In the genomic region with DNA sequence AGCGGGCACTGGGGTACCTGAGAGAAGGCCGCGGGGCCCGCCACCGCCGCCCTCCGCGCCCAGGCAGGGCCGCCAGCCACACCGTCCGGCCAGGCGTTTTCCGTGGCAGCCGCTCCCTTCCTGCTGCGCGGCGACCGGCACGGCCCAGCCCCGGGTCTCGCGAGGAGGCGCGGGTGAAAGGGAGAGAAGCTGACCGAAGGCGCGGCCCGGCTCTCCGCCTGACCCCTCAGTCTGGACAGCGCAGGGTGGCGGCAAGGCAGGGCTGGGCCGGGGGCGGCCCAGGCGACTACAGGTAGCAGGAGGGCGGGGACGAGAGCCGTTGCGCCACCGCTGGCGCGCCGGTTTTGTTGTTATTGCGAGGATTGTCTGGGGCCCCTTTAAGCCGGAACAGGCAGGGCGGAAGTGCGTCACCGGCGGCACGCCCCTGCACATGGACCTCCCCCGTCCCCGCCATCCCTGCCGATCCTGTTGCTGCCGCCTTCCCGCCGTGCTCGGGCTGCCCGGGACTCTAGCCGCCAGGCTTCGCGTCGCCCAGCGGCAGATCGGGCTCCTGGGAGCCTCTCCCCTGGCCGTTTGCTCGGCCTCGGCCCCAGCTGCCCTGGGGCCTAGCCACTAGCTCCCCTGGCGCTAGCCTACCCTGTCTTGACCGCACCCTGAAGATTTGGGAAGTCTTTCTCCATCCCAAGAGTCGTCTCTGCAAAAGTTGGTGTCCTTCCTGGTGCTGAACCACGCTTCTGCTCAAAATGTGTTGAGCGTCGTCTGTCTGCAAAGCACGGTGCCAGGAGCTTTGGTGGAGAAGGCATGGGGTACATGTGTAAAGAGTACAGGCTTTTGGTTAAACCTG, we compare ENCODE assay signal across 8 cellular contexts. TPM values are rescaled to one million over a fixed set of nuclear protein-coding genes. Genes with fewer than 3 reads are reported as not detected.
DNase-seq lines count a peak whose midpoint lies in the region; ATAC-seq and TF ChIP-seq lines count a peak whose summit lies in the region.

A gene with protein sequence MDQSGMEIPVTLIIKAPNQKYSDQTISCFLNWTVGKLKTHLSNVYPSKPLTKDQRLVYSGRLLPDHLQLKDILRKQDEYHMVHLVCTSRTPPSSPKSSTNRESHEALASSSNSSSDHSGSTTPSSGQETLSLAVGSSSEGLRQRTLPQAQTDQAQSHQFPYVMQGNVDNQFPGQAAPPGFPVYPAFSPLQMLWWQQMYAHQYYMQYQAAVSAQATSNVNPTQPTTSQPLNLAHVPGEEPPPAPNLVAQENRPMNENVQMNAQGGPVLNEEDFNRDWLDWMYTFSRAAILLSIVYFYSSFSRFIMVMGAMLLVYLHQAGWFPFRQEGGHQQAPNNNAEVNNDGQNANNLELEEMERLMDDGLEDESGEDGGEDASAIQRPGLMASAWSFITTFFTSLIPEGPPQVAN (minus strand): TSS at position 352 of the 844 bp plus-strand sequence. CDS start 805 bp downstream, outside the sequence.

- ATAC-seq in GM21723 (IDR thresholded peaks at IDR 0.05; ENCODE audit: unreplicated experiment), result peak; percentile 86

- peak within 1 kb of the TSS; percentile 99 for H2AFZ ChIP-seq in PC-9

- TF ChIP-seq CTCF in PC-9 (conservative IDR thresholded peaks at IDR 0.05) (no peak), epithelial cell of proximal tubule (conservative IDR thresholded peaks at IDR 0.05; ENCODE audit: low read depth, low read length) (no peak)

- in situ Hi-C loops in KBM-7 (cut with MboI; ENCODE audit: low pct_unique_long_range_greater_than_20kb, low sequenced_read_pairs), result no loop called here

- intact Hi-C loops in PC-9 (cut with micrococcal nuclease; ENCODE audit: unreplicated experiment), result loop anchor here (1.0 to 10.0 kb wide), 4 partner anchors 106 to 696 kb away; a partner anchor contains a TSS

- H3K4me3 ChIP-seq in PC-9 (peak within 1 kb of the TSS; percentile 96), epithelial cell of proximal tubule (ENCODE audit: low read depth, low read length) (peak within 1 kb of the TSS; percentile 96)

- H3K79me2 ChIP-seq in PC-9 (ENCODE audit: low read depth), result peaks cover 60% of the 10 kb centered on the region

- TSS peak; percentile 84 for BruUV-seq in PC-9 (replicated peaks; lab: Mats Ljungman, UMichigan)

- 0 out of 2 replicates have a peak, but pooled peaks cover 6% of the 10 kb centered on the region for H3K36me3 ChIP-seq in PC-9 (ENCODE audit: low read depth)

- peak within 1 kb of the TSS; percentile 77 for H3K27ac ChIP-seq in PC-9

- H3F3A ChIP-seq in PC-9 (ENCODE audit: insufficient read depth, low read depth), result peaks cover 39% of the 10 kb centered on the region

- CTCF ChIA-PET in PC-9 (lab: Charles Lee), result interaction anchor here (0.6 to 0.7 kb wide), 3 partner anchors 16 to 624 kb away, joined by 3 to 5 read pairs (median 3); a partner anchor contains a TSS

- H3K27me3 ChIP-seq in PC-9 (ENCODE audit: insufficient read depth, low read depth), result no peaks in the 10 kb centered on the region

- peaks cover 13% of the 10 kb centered on the region; the same call in 1 of the 2 replicates for H3K9me3 ChIP-seq in PC-9 (ENCODE audit: insufficient read depth, low read depth)

- no peaks in the 10 kb centered on the region for H3K9me2 ChIP-seq in PC-9 (ENCODE audit: insufficient read depth)

- peaks cover 61% of the 10 kb centered on the region for H3K4me1 ChIP-seq in PC-9 (replicated peaks; ENCODE audit: insufficient read depth)

- POLR2A ChIA-PET in PC-9 (lab: Charles Lee; ENCODE audit: unreplicated experiment), result interaction anchor here (0.5 to 1.3 kb wide), 7 partner anchors 18 to 691 kb away, joined by 3 to 30 read pairs (median 3); a partner anchor contains a TSS

- DNase-seq in DMS53 treated with DMSO at 0.1 percent for 48 hours (lab: John Stamatoyannopoulos, UW; ENCODE audit: unreplicated experiment), result peak; percentile 80
- peak; percentile 97 for DNase-seq in KBM-7
- peak; percentile 92 to 99 for DNase-seq in PC-9
- peak; percentile 92 for DNase-seq in activated T-cell treated with anti-CD3 and anti-CD28 coated beads, Interleukin-2, amount 50 U/mL, for 1 hour
- DNase-seq in epithelial cell of proximal tubule (ENCODE audit: low read depth), result peak; percentile 57
- DNase-seq in mucosa of gallbladder (ENCODE audit: low spot score), result peak; percentile 95
- peak; percentile 86 for DNase-seq in stimulated activated CD8-positive, alpha-beta memory T cell treated with anti-CD3 and anti-CD28 coated beads, Interleukin-4, amount 100 ng/mL, for 24 hours (ENCODE audit: low read depth)

- peaks cover 9% of the 10 kb centered on the region; the same call in 1 of the 2 replicates for H4K20me1 ChIP-seq in PC-9 (ENCODE audit: insufficient read depth)

- peak within 1 kb of the TSS; percentile 79 for H3K4me2 ChIP-seq in PC-9

RNA-seq across cellular contexts. Expression of the gene that starts here (rescaled TPM):
- total RNA-seq in PC-9 (2021) (33.8 and 53.4 TPM in 2 replicates), epithelial cell of proximal tubule (24.6 and 25.4 TPM in 2 replicates), mucosa of gallbladder (33.6 TPM)

Comparison
In these comparisons a context has a peak if more than half of its experiments do, and no peak if none do; other contexts are left out.
1. Peak in every context shown above with its lines: DNase-seq, ATAC-seq, H3K4me3 ChIP-seq and H3K27ac ChIP-seq.